In genomic region chr16:67166035-67166882, GRCh38 we compare ENCODE assay signal across 22 cellular contexts. TPM values are rescaled to one million over a fixed set of nuclear protein-coding genes. Genes with fewer than 3 reads are reported as not detected.
DNase-seq lines count a peak whose midpoint lies in the region; ATAC-seq, FAIRE-seq and TF ChIP-seq lines count a peak whose summit lies in the region.
"Had no signal": no experiment of that assay in that cellular context is flagged by ENCODE, and none has a peak within 500 bp of the region (broad histone marks: within the 10 kb centered on the region; RNA-seq: fewer than 3 reads in every experiment).

No MANE protein-coding gene starts in this region.

- H3K4me1 ChIP-seq in left ventricle myocardium inferior: peaks cover 70% of the 10 kb centered on the region
- peaks cover 0 to 74% of the 10 kb centered on the region in 2 donors for H3K4me1 ChIP-seq in right atrium auricular region
- peaks cover 53% of the 10 kb centered on the region for H3K4me1 ChIP-seq in GM12878 (ENCODE audit: control insufficient read depth, insufficient read depth, low read length)

- peak overlapping the region; percentile 70 for H3K4me3 ChIP-seq in left ventricle myocardium inferior
- no peak overlapping the region for H3K4me3 ChIP-seq in right atrium auricular region
- H3K4me3 ChIP-seq in GM12878: no peak overlapping the region
- H3K4me3 ChIP-seq: PC-9, thyroid gland had no signal

- ATAC-seq in GM12878 (no peak), memory B cell (ENCODE audit: low read depth) (no peak)
- ATAC-seq in stimulated activated naive B cell treated with anti-CD40 and anti-IgM and Interleukin-4, amounts not matched to agents 10 μg/mL and 1 μg/mL and 100 μg/mL, for 72 hours (replicated peaks): no peak
- ATAC-seq: activated T-cell treated with anti-CD3 and anti-CD28 coated beads, Interleukin-2, amount 50 U/mL, for 4 hours; naive thymus-derived CD4-positive, alpha-beta T cell had no signal

- TF ChIP-seq POLR2A in GM12878 (IDR thresholded peaks at IDR 0.05; ENCODE audit: low read depth, low read length): no peak

- no TSS peak for BruUV-seq in GM12878 (replicated peaks; lab: Mats Ljungman, UMichigan)

- RAD21 ChIA-PET in GM12878 (lab: Charles Lee; ENCODE audit: unreplicated experiment): no interaction called here

- no peak overlapping the region for H3K4me2 ChIP-seq in GM12878 (ENCODE audit: control insufficient read depth, insufficient read depth)
- H3K4me2 ChIP-seq: PC-9 had no signal

- TF ChIP-seq RAD21 in GM12878 (IDR thresholded peaks at IDR 0.05; ENCODE audit: insufficient read depth, low read depth, low read length): no peak

- H3K9me3 Mint-ChIP-seq in memory B cell: no peaks in the 10 kb centered on the region
- no peaks in the 10 kb centered on the region for H3K9me3 Mint-ChIP-seq in stimulated activated naive B cell treated with anti-CD40 and anti-IgM and Interleukin-4, amounts not matched to agents 10 μg/mL and 1 μg/mL and 100 μg/mL, for 72 hours
- H3K9me3 Mint-ChIP-seq: activated T-cell treated with anti-CD3 and anti-CD28 coated beads, Interleukin-2, amount 50 U/mL, for 4 hours; naive thymus-derived CD4-positive, alpha-beta T cell had no signal

- TF ChIP-seq EP300 in GM12878 (IDR thresholded peaks at IDR 0.05; ENCODE audit: borderline replicate concordance in 1 of 2, control insufficient read depth in 1 of 2, low read depth in 2 of 2, low read length in 2 of 2): no peak

- no peaks in the 10 kb centered on the region for H3K36me3 ChIP-seq in left ventricle myocardium inferior
- H3K36me3 ChIP-seq in right atrium auricular region: no peaks in the 10 kb centered on the region
- H3K36me3 ChIP-seq in GM12878 (ENCODE audit: control insufficient read depth in 2 of 2, insufficient read depth in 2 of 2, low read length in 1 of 2): no peaks in the 10 kb centered on the region
- H3K36me3 ChIP-seq: thyroid gland had no signal

- intact Hi-C loops in left ventricle myocardium inferior (cut with micrococcal nuclease) (no loop called here), GM12878 (cut with micrococcal nuclease; ENCODE audit: unreplicated experiment) (no loop called here)

- H3K4me3 Mint-ChIP-seq in memory B cell: no peak overlapping the region
- no peak overlapping the region for H3K4me3 Mint-ChIP-seq in stimulated activated naive B cell treated with anti-CD40 and anti-IgM and Interleukin-4, amounts not matched to agents 10 μg/mL and 1 μg/mL and 100 μg/mL, for 72 hours

- DNase-seq in left ventricle myocardium inferior: no peak
- no peak for DNase-seq in right atrium auricular region (ENCODE audit: low spot score)
- DNase-seq in GM12878 (ENCODE audit: low read depth, low spot score): no peak
- DNase-seq in memory B cell (ENCODE audit: low spot score in 2 of 2): no peak
- DNase-seq in stimulated activated naive B cell treated with anti-CD40 and anti-IgM and Interleukin-4, amounts not matched to agents 10 μg/mL and 1 μg/mL and 100 μg/mL, for 72 hours: no peak
- no peak for DNase-seq in HCEC 1CT
- DNase-seq in NCI-H187 treated with DMSO at 0.1 percent for 48 hours (lab: John Stamatoyannopoulos, UW): no peak
- DNase-seq in activated naive CD4-positive, alpha-beta T cell treated with anti-CD3 and anti-CD28 coated beads, Interleukin-2, amount 50 U/mL, for 16 hours: no peak
- DNase-seq: activated T-cell treated with anti-CD3 and anti-CD28 coated beads, Interleukin-2, amount 50 U/mL, for 4 hours; DMS 273 treated with DMSO at 0.1 percent for 48 hours; GOT3; hippocampal formation; naive thymus-derived CD4-positive, alpha-beta T cell; NCI-H2029; PC-9; stimulated activated CD4-positive, alpha-beta T cell treated with anti-CD3 and anti-CD28 coated beads, Interleukin-2, amount 100 ng/mL, for 24 hours; stimulated activated naive CD4-positive, alpha-beta T cell treated with Interleukin-2 at 50 U/mL for 16 hours had no signal

- H3K27me3 Mint-ChIP-seq in memory B cell: peaks cover 28% of the 10 kb centered on the region
- peaks cover 66 to 89% of the 10 kb centered on the region in 2 donors for H3K27me3 Mint-ChIP-seq in stimulated activated naive B cell treated with anti-CD40 and anti-IgM and Interleukin-4, amounts not matched to agents 10 μg/mL and 1 μg/mL and 100 μg/mL, for 72 hours

- POLR2A ChIA-PET in GM12878 (lab: Charles Lee): no interaction called here

- no peak overlapping the region for H3K9ac ChIP-seq in GM12878 (ENCODE audit: control insufficient read depth, insufficient read depth, low read length)

- no peaks in the 10 kb centered on the region for H3K9me3 ChIP-seq in left ventricle myocardium inferior (replicated peaks)
- H3K9me3 ChIP-seq in right atrium auricular region: no peaks in the 10 kb centered on the region
- no peaks in the 10 kb centered on the region; the same call in 2 of the 3 replicates for H3K9me3 ChIP-seq in GM12878 (replicated peaks; ENCODE audit: control insufficient read depth, insufficient read depth, low read length)
- H3K9me3 ChIP-seq: thyroid gland had no signal

- H3K27me3 ChIP-seq in left ventricle myocardium inferior (ENCODE audit: low read depth) (peaks cover 45% of the 10 kb centered on the region), right atrium auricular region (no peaks in the 10 kb centered on the region), GM12878 (replicated peaks in 1 of 2; ENCODE audit: control insufficient read depth in 2 of 2, insufficient read depth in 2 of 2, low read length in 1 of 2) (peaks cover 2 to 18% of the 10 kb centered on the region in 2 experiments)
- H3K27me3 ChIP-seq: thyroid gland had no signal

- 59% methylated on average over 20 of the region's 30 CpGs for WGBS in GM12878 (ENCODE audit: insufficient coverage, insufficient replicate concordance, low lambda C conversion rate, missing lambda C conversion rate)

- H3K27ac Mint-ChIP-seq in memory B cell: peak overlapping the region; percentile 17
- H3K27ac Mint-ChIP-seq in stimulated activated naive B cell treated with anti-CD40 and anti-IgM and Interleukin-4, amounts not matched to agents 10 μg/mL and 1 μg/mL and 100 μg/mL, for 72 hours: peak overlapping the region; percentile 25

- peaks cover 21% of the 10 kb centered on the region for H3K4me1 Mint-ChIP-seq in memory B cell
- H3K4me1 Mint-ChIP-seq in stimulated activated naive B cell treated with anti-CD40 and anti-IgM and Interleukin-4, amounts not matched to agents 10 μg/mL and 1 μg/mL and 100 μg/mL, for 72 hours: peaks cover 33 to 68% of the 10 kb centered on the region in 2 donors

- FAIRE-seq in GM12878 (lab: Jason Lieb, UNC): no peak
- FAIRE-seq: colon, keratinocyte had no signal

- H3K79me2 ChIP-seq in GM12878 (ENCODE audit: control insufficient read depth, insufficient read depth, low read length): no peaks in the 10 kb centered on the region

- H3K27ac ChIP-seq in left ventricle myocardium inferior (replicated peaks) (no peak overlapping the region), right atrium auricular region (peak overlapping the region in 1 of 2 donors; percentile 69), GM12878 (ENCODE audit: control insufficient read depth, insufficient read depth) (no peak overlapping the region)
- H3K27ac ChIP-seq: PC-9, thyroid gland had no signal

- no peaks in the 10 kb centered on the region; the same call in 1 of the 2 replicates for H4K20me1 ChIP-seq in GM12878 (ENCODE audit: control insufficient read depth, insufficient read depth)

- H2AFZ ChIP-seq in GM12878 (ENCODE audit: control insufficient read depth, low read depth, low read length): no peak overlapping the region
- H2AFZ ChIP-seq: PC-9 had no signal

- no peak for TF ChIP-seq CTCF in left ventricle myocardium inferior (IDR thresholded peaks at IDR 0.05; ENCODE audit: borderline replicate concordance)
- no peak for TF ChIP-seq CTCF in right atrium auricular region (IDR thresholded peaks at IDR 0.05)
- no peak for TF ChIP-seq CTCF in GM12878 (IDR thresholded peaks at IDR 0.05 in 2 of 3, conservative IDR thresholded peaks at IDR 0.05 in 1 of 3; ENCODE audit: control insufficient read depth in 2 of 3, extremely low read depth in 1 of 3, insufficient read depth in 1 of 3, low read depth in 3 of 3, low read length in 3 of 3)

- SMC1A ChIA-PET in GM12878 (lab: Charles Lee; ENCODE audit: uncharacterized antibody, unreplicated experiment): interaction anchor here (1.0 to 1.1 kb wide), 2 partner anchors 19 to 149 kb away, joined by 3 read pairs; no protein-coding TSS in a partner anchor

- in situ Hi-C loops in GM12878 (cut with MboI): no loop called here

- peaks cover 2% of the 10 kb centered on the region for H3K36me3 Mint-ChIP-seq in memory B cell
- peaks cover 0 to 2% of the 10 kb centered on the region in 2 donors for H3K36me3 Mint-ChIP-seq in stimulated activated naive B cell treated with anti-CD40 and anti-IgM and Interleukin-4, amounts not matched to agents 10 μg/mL and 1 μg/mL and 100 μg/mL, for 72 hours
- H3K36me3 Mint-ChIP-seq: CD4-positive, CD25-positive, alpha-beta regulatory T cell had no signal

- CTCF ChIA-PET in GM12878 (lab: Yijun Ruan, JAX): interaction anchor here (0.7 to 5.4 kb wide), 6 partner anchors 7 to 148 kb away, joined by 3 to 60 read pairs (median 6); partner anchors contain the start of genes FBXL8 and TRADD

RNA-seq across cellular contexts. Expression of gene HSF4, which starts 1.7 kb away (rescaled TPM):
- 70.5 TPM for total RNA-seq in left ventricle myocardium inferior
- total RNA-seq in right atrium auricular region: 100 to 1,000 TPM in 1 of 2 donors, 10 to 100 TPM in 1; 15.3 to 157 TPM
- 141 and 182 TPM in 2 replicates for total RNA-seq in GM12878 (2013; cell fraction: nucleolus; rRNA removed)
- total RNA-seq in GM12878 (2014; rRNA removed): 2.6 and 2.9 TPM in 2 replicates
- 1.2 and 1.4 TPM in 2 replicates for total RNA-seq in GM12878 (2014; rRNA removed; fragmentation: Illumina TruSeq; extraction: Trizol)
- 5.0 and 5.5 TPM in 2 replicates for total RNA-seq in GM12878 (2021)
- 33.8 TPM for polyA plus RNA-seq in GM12878 (2011; ENCODE audit: low read depth)
- polyA plus RNA-seq in GM12878 (2011; rRNA removed): 6.9 and 9.9 TPM in 2 replicates
- polyA plus RNA-seq in GM12878 (2011; cell fraction: cytosol; rRNA removed): 10.1 and 12.3 TPM in 2 replicates
- polyA plus RNA-seq in GM12878 (2011; cell fraction: nucleus; rRNA removed): 221 and 281 TPM in 2 replicates
- polyA plus RNA-seq in GM12878 (2012): 26.3 and 26.8 TPM in 2 replicates
- polyA plus RNA-seq in GM12878 (2014; fragmentation: Illumina TruSeq; extraction: Trizol): 1.5 and 3.0 TPM in 2 replicates
- under 1 TPM in 1 of 2 experiments, not detected in 1; 0.31 TPM for polyA plus RNA-seq in GM12878 (2014; fragmentation: Nextera tagmentation; extraction: Ambion mirVana)
- polyA plus RNA-seq in GM12878 (2014; rRNA removed): 7.7 TPM in 2 replicates
- 1 to 10 TPM in 1 of 2 experiments, under 1 TPM in 1; 0.73 to 1.3 TPM for polyA plus RNA-seq in GM12878 (2016; fragmentation: Nextera tagmentation; extraction: Ambion mirVana)
- polyA minus RNA-seq in GM12878 (2011; rRNA and poly(A)+ RNA removed): 3.4 and 4.7 TPM in 2 replicates
- polyA minus RNA-seq in GM12878 (2011; cell fraction: cytosol; rRNA and poly(A)+ RNA removed): 2.2 TPM in 1 of 2 replicates, not detected in the other
- polyA minus RNA-seq in GM12878 (2011; cell fraction: nucleus; rRNA and poly(A)+ RNA removed): 16.9 and 19.1 TPM in 2 replicates
- polyA plus RNA-seq: CD4-positive, CD25-positive, alpha-beta regulatory T cell; naive thymus-derived CD4-positive, alpha-beta T cell had no signal

RNA-seq across cellular contexts. Expression of gene NOL3, which starts 4.1 kb away (rescaled TPM):
- 110 TPM for total RNA-seq in left ventricle myocardium inferior
- 100 to 1,000 TPM in 1 of 2 donors, 10 to 100 TPM in 1; 87.5 to 103 TPM for total RNA-seq in right atrium auricular region
- 59.6 and 65.7 TPM in 2 replicates for total RNA-seq in GM12878 (2013; cell fraction: nucleolus; rRNA removed)
- 4.3 and 4.5 TPM in 2 replicates for total RNA-seq in GM12878 (2014; rRNA removed)
- 1.5 and 2.3 TPM in 2 replicates for total RNA-seq in GM12878 (2014; rRNA removed; fragmentation: Illumina TruSeq; extraction: Trizol)
- 5.0 and 5.3 TPM in 2 replicates for total RNA-seq in GM12878 (2021)
- 7.8 TPM for polyA plus RNA-seq in GM12878 (2011; ENCODE audit: low read depth)
- polyA plus RNA-seq in GM12878 (2011; rRNA removed): 18.4 and 19.5 TPM in 2 replicates
- 12.9 and 13.1 TPM in 2 replicates for polyA plus RNA-seq in GM12878 (2011; cell fraction: cytosol; rRNA removed)
- 47.9 and 53.2 TPM in 2 replicates for polyA plus RNA-seq in GM12878 (2011; cell fraction: nucleus; rRNA removed)
- 21.1 and 24.3 TPM in 2 replicates for polyA plus RNA-seq in GM12878 (2012)
- 3.0 and 4.2 TPM in 2 replicates for polyA plus RNA-seq in GM12878 (2014; fragmentation: Illumina TruSeq; extraction: Trizol)
- polyA plus RNA-seq in GM12878 (2014; fragmentation: Nextera tagmentation; extraction: Ambion mirVana): under 1 TPM; 0.31 to 0.44 TPM
- polyA plus RNA-seq in GM12878 (2014; rRNA removed): 4.8 and 5.8 TPM in 2 replicates
- polyA plus RNA-seq in GM12878 (2016; fragmentation: Nextera tagmentation; extraction: Ambion mirVana): 1 to 10 TPM; 1.6 to 2.4 TPM
- 9.1 and 9.5 TPM in 2 replicates for polyA minus RNA-seq in GM12878 (2011; rRNA and poly(A)+ RNA removed)
- 1.2 TPM in 1 of 2 replicates, not detected in the other for polyA minus RNA-seq in GM12878 (2011; cell fraction: cytosol; rRNA and poly(A)+ RNA removed)
- 5.7 and 8.5 TPM in 2 replicates for polyA minus RNA-seq in GM12878 (2011; cell fraction: nucleus; rRNA and poly(A)+ RNA removed)
- polyA plus RNA-seq: CD4-positive, CD25-positive, alpha-beta regulatory T cell; naive thymus-derived CD4-positive, alpha-beta T cell had no signal

RNA-seq across cellular contexts. Expression of gene FBXL8, which starts 6.5 kb away (rescaled TPM):
- total RNA-seq in left ventricle myocardium inferior (9.4 TPM), right atrium auricular region (10 to 100 TPM in 1 of 2 donors, 1 to 10 TPM in 1; 9.5 to 11.6 TPM), GM12878 (2014; rRNA removed) (7.6 and 8.3 TPM in 2 replicates), GM12878 (2014; rRNA removed; fragmentation: Illumina TruSeq; extraction: Trizol) (2.0 and 2.1 TPM in 2 replicates), GM12878 (2021) (7.5 and 7.7 TPM in 2 replicates)
- 112 and 144 TPM in 2 replicates for total RNA-seq in GM12878 (2013; cell fraction: nucleolus; rRNA removed)
- 1.0 TPM for polyA plus RNA-seq in GM12878 (2011; ENCODE audit: low read depth)
- polyA plus RNA-seq in GM12878 (2011; rRNA removed) (7.6 TPM in 2 replicates), GM12878 (2014; fragmentation: Illumina TruSeq; extraction: Trizol) (1.4 and 1.7 TPM in 2 replicates), GM12878 (2014; fragmentation: Nextera tagmentation; extraction: Ambion mirVana) (not detected), GM12878 (2014; rRNA removed) (10.4 and 14.7 TPM in 2 replicates), GM12878 (2016; fragmentation: Nextera tagmentation; extraction: Ambion mirVana) (1 to 10 TPM; 5.6 to 6.4 TPM)
- 8.8 and 16.8 TPM in 2 replicates for polyA plus RNA-seq in GM12878 (2011; cell fraction: cytosol; rRNA removed)
- 140 and 156 TPM in 2 replicates for polyA plus RNA-seq in GM12878 (2011; cell fraction: nucleus; rRNA removed)
- 9.6 and 14.4 TPM in 2 replicates for polyA plus RNA-seq in GM12878 (2012)
- 3.4 and 7.4 TPM in 2 replicates for polyA minus RNA-seq in GM12878 (2011; rRNA and poly(A)+ RNA removed)
- 2.3 and 5.1 TPM in 2 replicates for polyA minus RNA-seq in GM12878 (2011; cell fraction: cytosol; rRNA and poly(A)+ RNA removed)
- polyA minus RNA-seq in GM12878 (2011; cell fraction: nucleus; rRNA and poly(A)+ RNA removed): 17.2 and 22.7 TPM in 2 replicates

RNA-seq across cellular contexts. Expression of gene TRADD, which starts 6.5 kb away (rescaled TPM):
- total RNA-seq in left ventricle myocardium inferior (9.8 TPM), right atrium auricular region (10 to 100 TPM; 12.8 to 16.1 TPM), GM12878 (2014; rRNA removed) (20.8 and 21.0 TPM in 2 replicates), GM12878 (2014; rRNA removed; fragmentation: Illumina TruSeq; extraction: Trizol) (5.3 and 5.6 TPM in 2 replicates), GM12878 (2021) (20.7 and 22.8 TPM in 2 replicates)
- 17.8 and 21.6 TPM in 2 replicates for total RNA-seq in GM12878 (2013; cell fraction: nucleolus; rRNA removed)
- 6.3 TPM for polyA plus RNA-seq in GM12878 (2011; ENCODE audit: low read depth)
- polyA plus RNA-seq in GM12878 (2011; rRNA removed) (10.1 and 19.4 TPM in 2 replicates), GM12878 (2014; fragmentation: Illumina TruSeq; extraction: Trizol) (3.6 and 4.5 TPM in 2 replicates), GM12878 (2014; fragmentation: Nextera tagmentation; extraction: Ambion mirVana) (1 to 10 TPM; 1.7 to 3.5 TPM), GM12878 (2014; rRNA removed) (23.1 and 23.5 TPM in 2 replicates), GM12878 (2016; fragmentation: Nextera tagmentation; extraction: Ambion mirVana) (10 to 100 TPM; 18.5 to 20.9 TPM)
- 26.6 and 38.9 TPM in 2 replicates for polyA plus RNA-seq in GM12878 (2011; cell fraction: cytosol; rRNA removed)
- 53.2 and 59.8 TPM in 2 replicates for polyA plus RNA-seq in GM12878 (2011; cell fraction: nucleus; rRNA removed)
- 28.2 and 31.1 TPM in 2 replicates for polyA plus RNA-seq in GM12878 (2012)
- polyA minus RNA-seq in GM12878 (2011; rRNA and poly(A)+ RNA removed): 4.1 and 10.8 TPM in 2 replicates
- 7.2 and 7.5 TPM in 2 replicates for polyA minus RNA-seq in GM12878 (2011; cell fraction: cytosol; rRNA and poly(A)+ RNA removed)
- 9.7 and 12.8 TPM in 2 replicates for polyA minus RNA-seq in GM12878 (2011; cell fraction: nucleus; rRNA and poly(A)+ RNA removed)

RNA-seq across cellular contexts. Expression of gene B3GNT9, which starts 15.5 kb away (rescaled TPM):
- total RNA-seq in left ventricle myocardium inferior: 9.8 TPM
- total RNA-seq in right atrium auricular region: 10 to 100 TPM; 12.2 to 31.6 TPM
- 8.3 and 9.6 TPM in 2 replicates for total RNA-seq in GM12878 (2013; cell fraction: nucleolus; rRNA removed)
- 4.7 and 5.0 TPM in 2 replicates for total RNA-seq in GM12878 (2014; rRNA removed)
- 1.5 and 1.7 TPM in 2 replicates for total RNA-seq in GM12878 (2014; rRNA removed; fragmentation: Illumina TruSeq; extraction: Trizol)
- total RNA-seq in GM12878 (2021): 4.1 and 4.3 TPM in 2 replicates
- polyA plus RNA-seq in GM12878 (2011; ENCODE audit: low read depth): 1.7 TPM
- 1.0 and 1.4 TPM in 2 replicates for polyA plus RNA-seq in GM12878 (2011; rRNA removed)
- polyA plus RNA-seq in GM12878 (2011; cell fraction: cytosol; rRNA removed): 1.5 and 1.9 TPM in 2 replicates
- polyA plus RNA-seq in GM12878 (2011; cell fraction: nucleus; rRNA removed): 6.1 and 7.1 TPM in 2 replicates
- polyA plus RNA-seq in GM12878 (2012): 3.4 TPM in 2 replicates
- polyA plus RNA-seq in GM12878 (2014; fragmentation: Illumina TruSeq; extraction: Trizol): 1.5 and 1.9 TPM in 2 replicates
- polyA plus RNA-seq in GM12878 (2014; fragmentation: Nextera tagmentation; extraction: Ambion mirVana): under 1 TPM; 0.08 to 0.15 TPM
- 3.6 and 3.9 TPM in 2 replicates for polyA plus RNA-seq in GM12878 (2014; rRNA removed)
- 1 to 10 TPM; 1.9 to 2.3 TPM for polyA plus RNA-seq in GM12878 (2016; fragmentation: Nextera tagmentation; extraction: Ambion mirVana)
- 0.95 and 2.7 TPM in 2 replicates for polyA minus RNA-seq in GM12878 (2011; rRNA and poly(A)+ RNA removed)
- 0.52 and 0.67 TPM in 2 replicates for polyA minus RNA-seq in GM12878 (2011; cell fraction: cytosol; rRNA and poly(A)+ RNA removed)
- 2.2 and 3.2 TPM in 2 replicates for polyA minus RNA-seq in GM12878 (2011; cell fraction: nucleus; rRNA and poly(A)+ RNA removed)
- total RNA-seq: G401 had no signal
